21 cellular contexts compared by ENCODE assay signal in the genomic region with DNA sequence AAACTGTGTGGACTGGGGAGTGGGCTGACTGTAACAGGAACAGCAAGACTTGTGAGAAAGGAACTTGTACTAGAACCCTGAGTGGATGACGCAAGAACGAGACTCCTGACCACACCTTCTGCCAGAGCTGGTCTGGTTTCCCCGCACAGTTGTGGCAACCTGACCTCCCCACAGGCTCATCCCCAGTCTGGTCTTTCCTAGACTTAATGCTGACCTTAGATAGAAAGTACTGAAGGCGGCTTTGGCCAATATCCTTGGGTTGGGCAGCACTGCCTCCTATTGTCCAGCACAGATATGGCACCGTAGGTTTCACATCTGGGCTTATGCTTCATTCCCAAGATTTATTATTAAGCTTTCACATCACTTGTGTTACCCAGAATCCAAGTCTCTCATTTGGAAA.
DNase-seq lines count a peak whose midpoint lies in the region; ATAC-seq and TF ChIP-seq lines count a peak whose summit lies in the region.
"Had no signal": no experiment of that assay in that cellular context is flagged by ENCODE, and none has a peak within 500 bp of the region (broad histone marks: within the 10 kb centered on the region; RNA-seq: fewer than 3 reads in every experiment).

No MANE protein-coding gene starts in this region.

- CTCF ChIA-PET in naive thymus-derived CD4-positive, alpha-beta T cell (lab: Charles Lee) = no interaction called here

- H3K14ac ChIP-seq in H9 (ENCODE audit: insufficient read depth, low read length) = no peak overlapping the region

- no peak overlapping the region for H2BK20ac ChIP-seq in H9 (ENCODE audit: low read depth, low read length, poor library complexity, severe bottlenecking)

- intact Hi-C loops in naive thymus-derived CD4-positive, alpha-beta T cell (cut with micrococcal nuclease) = no loop called here

- no peaks in the 10 kb centered on the region for H3K9me2 ChIP-seq in OCI-LY1 (ENCODE audit: low read depth, low read length)
- no peaks in the 10 kb centered on the region for H3K9me2 ChIP-seq in hepatocyte (replicated peaks; ENCODE audit: insufficient read depth)

- H3K18ac ChIP-seq in H9 (ENCODE audit: insufficient read length, low read depth, low read length) = no peak overlapping the region

- H3T11ph ChIP-seq in H9 (ENCODE audit: low read length) = no peak overlapping the region

- no peak overlapping the region for H4K8ac ChIP-seq in H9 (replicated peaks; ENCODE audit: insufficient read length, low read depth, low read length)

- no peak overlapping the region for H3K4ac ChIP-seq in H9 (ENCODE audit: low read depth, low read length)

- H4K20me1 ChIP-seq in H9 (ENCODE audit: control insufficient read depth, insufficient read depth, insufficient read length) (no peaks in the 10 kb centered on the region), OCI-LY1 (ENCODE audit: insufficient read depth, low read length) (no peaks in the 10 kb centered on the region), hepatocyte (ENCODE audit: insufficient read depth, poor library complexity, severe bottlenecking) (no peaks in the 10 kb centered on the region)

- no peak overlapping the region for H2AK5ac ChIP-seq in H9 (ENCODE audit: insufficient read length, low read length)

- H3K27me3 ChIP-seq in H9 (ENCODE audit: insufficient read depth, low read length) (no peaks in the 10 kb centered on the region), OCI-LY1 (ENCODE audit: insufficient read depth, low read length) (no peaks in the 10 kb centered on the region), hepatocyte (no peaks in the 10 kb centered on the region)
- no peaks in the 10 kb centered on the region for H3K27me3 ChIP-seq in naive thymus-derived CD4-positive, alpha-beta T cell (ENCODE audit: control insufficient read depth in 2 of 2, insufficient read depth in 2 of 2, low read length in 2 of 2)
- H3K27me3 ChIP-seq: brain microvascular endothelial cell, colonic mucosa, tibial artery had no signal

- H3K4me3 ChIP-seq in OCI-LY1 (ENCODE audit: low read depth, low read length, poor library complexity, severe bottlenecking) (no peak overlapping the region), hepatocyte (no peak overlapping the region), foreskin fibroblast (ENCODE audit: low read depth in 1 of 2, low read length in 2 of 2) (no peak overlapping the region)
- H3K4me3 ChIP-seq in naive thymus-derived CD4-positive, alpha-beta T cell (ENCODE audit: low read length) = no peak overlapping the region
- H3K4me3 ChIP-seq: colonic mucosa, skin epidermis, tibial artery had no signal

- WGBS in H9 (ENCODE audit: extremely low coverage, insufficient read length, low lambda C conversion rate) = no CpG with 5 or more reads among the region's 5 CpGs
- 75% methylated on average over 5 of the region's 5 CpGs for WGBS in hepatocyte (ENCODE audit: low lambda C conversion rate, missing lambda C conversion rate)

- no peak overlapping the region for H2BK120ac ChIP-seq in H9 (ENCODE audit: low read depth, low read length, poor library complexity, severe bottlenecking)

- H4K91ac ChIP-seq in H9 (ENCODE audit: insufficient read length, low read depth, low read length) = no peak overlapping the region

- DNase-seq in H9 (peak; percentile 39), hepatocyte (ENCODE audit: low spot score) (no peak), GM19238 (ENCODE audit: insufficient read length, low spot score) (no peak), GDM1 (lab: John Stamatoyannopoulos, UW) (no peak), foreskin fibroblast (no peak)
- no peak for DNase-seq in naive thymus-derived CD4-positive, alpha-beta T cell
- DNase-seq: activated CD4-positive, alpha-beta T cell treated with anti-CD3 and anti-CD28 coated beads, Interleukin-2, amount 50 U/mL, for 4 hours; activated CD8-positive, alpha-beta memory T cell treated with anti-CD3 and anti-CD28 coated beads, Interleukin-2, amount 50 U/mL, for 48 hours; activated effector memory CD4-positive, alpha-beta T cell treated with Interleukin-2 at 50 U/mL for 16 hours; brain microvascular endothelial cell; colonic mucosa; head of caudate nucleus; KG1; NCI-H1417; SHP77; stimulated activated naive CD4-positive, alpha-beta T cell treated with Interleukin-2 at 50 U/mL for 16 hours; T-helper 17 cell; tibial artery had no signal

- no peaks in the 10 kb centered on the region for H3K23me2 ChIP-seq in H9 (ENCODE audit: insufficient read length, low read depth, low read length, poor library complexity, severe bottlenecking)

- H3F3A ChIP-seq in OCI-LY1 (ENCODE audit: insufficient read depth, low read length) = no peaks in the 10 kb centered on the region

- H2BK12ac ChIP-seq in H9 (ENCODE audit: insufficient read length, low read depth, low read length) = no peak overlapping the region

- H3K79me1 ChIP-seq in H9 (ENCODE audit: insufficient read depth, low read depth, low read length, poor library complexity, severe bottlenecking) = no peaks in the 10 kb centered on the region

- H2BK15ac ChIP-seq in H9 (ENCODE audit: low read depth, low read length) = no peak overlapping the region

- H3K4me1 Mint-ChIP-seq in H9 = peaks cover 0 to 2% of the 10 kb centered on the region in 2 experiments; a peak in 1 of 4 replicates
- no peaks in the 10 kb centered on the region for H3K4me1 Mint-ChIP-seq in naive thymus-derived CD4-positive, alpha-beta T cell
- H3K4me1 Mint-ChIP-seq: T-helper 17 cell had no signal

- H3K23ac ChIP-seq in H9 (ENCODE audit: insufficient read length, low read depth, low read length) = no peak overlapping the region

- peaks cover 3 to 21% (median 17%) of the 10 kb centered on the region in 3 experiments; a peak in 6 of 7 replicates for H3K36me3 Mint-ChIP-seq in H9 (ENCODE audit: insufficient read depth in 1 of 3, low read depth in 3 of 3)
- peaks cover 0 to 4% (median 0%) of the 10 kb centered on the region in 5 donors for H3K36me3 Mint-ChIP-seq in naive thymus-derived CD4-positive, alpha-beta T cell

- H2BK5ac ChIP-seq in H9 (ENCODE audit: insufficient read length, low read length) = no peak overlapping the region

- no peak overlapping the region for H3K4me3 Mint-ChIP-seq in H9
- H3K4me3 Mint-ChIP-seq in naive thymus-derived CD4-positive, alpha-beta T cell = no peak overlapping the region
- H3K4me3 Mint-ChIP-seq: T-helper 17 cell had no signal

- H3K9ac ChIP-seq in H9 (ENCODE audit: extremely low read depth, insufficient read length, low read length) (no peak overlapping the region), OCI-LY1 (ENCODE audit: low read length) (no peak overlapping the region)

- H3K56ac ChIP-seq in H9 (ENCODE audit: insufficient read length, low read depth, low read length) = no peak overlapping the region

- no peak overlapping the region for H2AFZ ChIP-seq in H9 (ENCODE audit: low read length)
- no peak overlapping the region for H2AFZ ChIP-seq in OCI-LY1 (ENCODE audit: low read length)
- no peak overlapping the region for H2AFZ ChIP-seq in hepatocyte

- H3K9me3 Mint-ChIP-seq in H9 = peaks cover 70 to 86% of the 10 kb centered on the region in 2 experiments
- H3K9me3 Mint-ChIP-seq in naive thymus-derived CD4-positive, alpha-beta T cell = peaks cover 0 to 20% (median 9%) of the 10 kb centered on the region in 11 donors

- H3K9me3 ChIP-seq in H9 (ENCODE audit: control insufficient read depth, low read depth, low read length) (peaks cover 6% of the 10 kb centered on the region), OCI-LY1 (ENCODE audit: low read length) (no peaks in the 10 kb centered on the region), hepatocyte (ENCODE audit: low read depth) (no peaks in the 10 kb centered on the region)
- H3K9me3 ChIP-seq in naive thymus-derived CD4-positive, alpha-beta T cell (ENCODE audit: control insufficient read depth in 2 of 3, low read length in 3 of 3) = no peaks in the 10 kb centered on the region
- H3K9me3 ChIP-seq: colonic mucosa had no signal

- TF ChIP-seq CTCF in C4-2B (conservative IDR thresholded peaks at IDR 0.05) (peak; percentile 55), H9 (conservative IDR thresholded peaks at IDR 0.05) (peak; percentile 57; the same call in 2 of the 3 replicates), OCI-LY1 (IDR thresholded peaks at IDR 0.05; ENCODE audit: low read length) (peak; percentile 39; the same call in 1 of the 2 replicates), hepatocyte (IDR thresholded peaks at IDR 0.05; ENCODE audit: poor library complexity) (peak; percentile 13), foreskin fibroblast (IDR thresholded peaks at IDR 0.05; ENCODE audit: low read depth, low read length) (no peak)

- no peak overlapping the region; a peak in 1 of 7 replicates for H3K27ac Mint-ChIP-seq in H9
- no peak overlapping the region for H3K27ac Mint-ChIP-seq in naive thymus-derived CD4-positive, alpha-beta T cell
- H3K27ac Mint-ChIP-seq: T-helper 17 cell had no signal

- POLR2A ChIA-PET in naive thymus-derived CD4-positive, alpha-beta T cell (lab: Charles Lee) = no interaction called here

- ATAC-seq in naive thymus-derived CD4-positive, alpha-beta T cell = no peak
- ATAC-seq: T-helper 17 cell had no signal

- H3K27ac ChIP-seq in C4-2B = no peak overlapping the region
- no peak overlapping the region for H3K27ac ChIP-seq in H9 (ENCODE audit: insufficient read length, low read depth, low read length)
- no peak overlapping the region for H3K27ac ChIP-seq in OCI-LY1 (ENCODE audit: low read depth, low read length, poor library complexity, severe bottlenecking)
- no peak overlapping the region for H3K27ac ChIP-seq in hepatocyte
- no peak overlapping the region for H3K27ac ChIP-seq in naive thymus-derived CD4-positive, alpha-beta T cell (ENCODE audit: low read depth, low read length)
- H3K27ac ChIP-seq: brain microvascular endothelial cell, colonic mucosa, skin epidermis, tibial artery had no signal

- no peaks in the 10 kb centered on the region for H3K4me1 ChIP-seq in H9 (ENCODE audit: insufficient read depth, low read length)
- no peaks in the 10 kb centered on the region for H3K4me1 ChIP-seq in OCI-LY1 (ENCODE audit: insufficient read depth, low read length, severe bottlenecking)
- no peaks in the 10 kb centered on the region for H3K4me1 ChIP-seq in hepatocyte (ENCODE audit: insufficient read depth)
- no peaks in the 10 kb centered on the region for H3K4me1 ChIP-seq in naive thymus-derived CD4-positive, alpha-beta T cell (ENCODE audit: control insufficient read depth in 2 of 2, insufficient read depth in 2 of 2, low read length in 2 of 2)
- H3K4me1 ChIP-seq: colonic mucosa, tibial artery had no signal

- H3K4me2 ChIP-seq in H9 (ENCODE audit: insufficient read depth, insufficient read length, low read length) = no peak overlapping the region
- no peak overlapping the region for H3K4me2 ChIP-seq in OCI-LY1 (ENCODE audit: low read length)
- H3K4me2 ChIP-seq in hepatocyte = no peak overlapping the region

- H3K27me3 Mint-ChIP-seq in H9 (ENCODE audit: low read depth) = peaks cover 5% of the 10 kb centered on the region; the same call in 1 of the 2 replicates
- no peaks in the 10 kb centered on the region for H3K27me3 Mint-ChIP-seq in naive thymus-derived CD4-positive, alpha-beta T cell
- H3K27me3 Mint-ChIP-seq: T-helper 17 cell had no signal

- H4K5ac ChIP-seq in H9 (ENCODE audit: insufficient read length, low read depth, low read length) = no peak overlapping the region

- H3K79me2 ChIP-seq in H9 (ENCODE audit: insufficient read depth, low read length) (no peaks in the 10 kb centered on the region), OCI-LY1 (ENCODE audit: insufficient read depth, low read length) (no peaks in the 10 kb centered on the region), hepatocyte (no peaks in the 10 kb centered on the region)

- H3K36me3 ChIP-seq in OCI-LY1 (ENCODE audit: insufficient read depth, low read length) (no peaks in the 10 kb centered on the region), hepatocyte (replicated peaks; ENCODE audit: insufficient read depth, low read depth) (no peaks in the 10 kb centered on the region)
- no peaks in the 10 kb centered on the region for H3K36me3 ChIP-seq in naive thymus-derived CD4-positive, alpha-beta T cell (ENCODE audit: control insufficient read depth in 2 of 3, insufficient read depth in 3 of 3, low read length in 3 of 3)
- H3K36me3 ChIP-seq: brain microvascular endothelial cell, colonic mucosa, tibial artery had no signal
